ENCODE assay signal across 29 cellular contexts in genomic region chr2:146229513-146230155, GRCh38.
"Had no signal": no experiment of that assay in that cellular context is flagged by ENCODE, and none has a peak within 500 bp of the region (broad histone marks: within the 10 kb centered on the region; RNA-seq: fewer than 3 reads in every experiment).

No MANE protein-coding gene starts in this region.

- H3K27ac Mint-ChIP-seq: mesothelial cell of epicardium; naive B cell; neural progenitor cell; stimulated activated effector memory CD8-positive, alpha-beta T cell treated with anti-CD3 and anti-CD28 coated beads, Interleukin-12 subunit alpha, Interleukin-12 subunit beta, amount 100 ng/mL, for 72 hours had no signal

- H2AFZ ChIP-seq: hepatocyte, neural progenitor cell had no signal

- H3K4me1 ChIP-seq: foreskin keratinocyte, gastroesophageal sphincter, heart left ventricle, neural progenitor cell, right lobe of liver, stomach, thyroid gland, vagina had no signal

- H3K27me3 Mint-ChIP-seq: naive B cell; natural killer cell treated with Interleukin-12 subunit alpha and Interleukin-12 subunit beta and Interleukin-15 and Interleukin-18, amount 100 ng/mL, for 72 hours had no signal

- H3K27me3 ChIP-seq: dorsolateral prefrontal cortex, foreskin keratinocyte, gastroesophageal sphincter, heart left ventricle, hepatocyte, neural progenitor cell, ovary, right lobe of liver, stomach, thyroid gland, vagina had no signal

- H3K27ac ChIP-seq: dorsolateral prefrontal cortex, epithelial cell of prostate, foreskin keratinocyte, gastroesophageal sphincter, heart left ventricle, hepatocyte, neural progenitor cell, ovary, right lobe of liver, stomach, thyroid gland, vagina had no signal

- ATAC-seq: esophagus mucosa; foreskin keratinocyte; gastroesophageal sphincter; heart left ventricle; left lobe of liver; mucosa of descending colon; right lobe of liver; stimulated activated effector memory CD8-positive, alpha-beta T cell treated with anti-CD3 and anti-CD28 coated beads, Interleukin-12 subunit alpha, Interleukin-12 subunit beta, amount 100 ng/mL, for 72 hours had no signal

- H3K36me3 Mint-ChIP-seq: mesothelial cell of epicardium; naive B cell; natural killer cell treated with Interleukin-12 subunit alpha and Interleukin-12 subunit beta and Interleukin-15 and Interleukin-18, amount 100 ng/mL, for 72 hours; neural progenitor cell; stimulated activated effector memory CD8-positive, alpha-beta T cell treated with anti-CD3 and anti-CD28 coated beads, Interleukin-12 subunit alpha, Interleukin-12 subunit beta, amount 100 ng/mL, for 72 hours had no signal

- H3K4me1 Mint-ChIP-seq: naive B cell; neural progenitor cell; stimulated activated effector memory CD8-positive, alpha-beta T cell treated with anti-CD3 and anti-CD28 coated beads, Interleukin-12 subunit alpha, Interleukin-12 subunit beta, amount 100 ng/mL, for 72 hours had no signal

- H3K9ac ChIP-seq: neural progenitor cell had no signal

- H3K4me3 Mint-ChIP-seq: mesothelial cell of epicardium; naive B cell; neural progenitor cell; stimulated activated effector memory CD8-positive, alpha-beta T cell treated with anti-CD3 and anti-CD28 coated beads, Interleukin-12 subunit alpha, Interleukin-12 subunit beta, amount 100 ng/mL, for 72 hours had no signal

- H3K36me3 ChIP-seq: gastroesophageal sphincter, heart left ventricle, neural progenitor cell, ovary, right lobe of liver, stomach, thyroid gland, vagina had no signal

- H3K9me3 ChIP-seq: gastroesophageal sphincter, heart left ventricle, mucosa of descending colon, ovary, right lobe of liver, stomach, thyroid gland, vagina had no signal

- H3K4me2 ChIP-seq: hepatocyte, neural progenitor cell had no signal

- H3K4me3 ChIP-seq: dorsolateral prefrontal cortex, gastroesophageal sphincter, heart left ventricle, hepatocyte, mucosa of descending colon, neural progenitor cell, ovary, right lobe of liver, stomach, thyroid gland, vagina had no signal

- DNase-seq: dorsolateral prefrontal cortex; effector CD4-positive, alpha-beta T cell; foreskin keratinocyte; heart left ventricle; kidney; mesenchymal stem cell; mucosa of descending colon; naive B cell; ovary; posterior cingulate gyrus; retina; right lobe of liver; small intestine; stimulated activated CD4-positive, alpha-beta T cell treated with anti-CD3 and anti-CD28 coated beads, Interleukin-15, amount 100 ng/mL, for 24 hours; stimulated activated CD4-positive, alpha-beta T cell treated with anti-CD3 and anti-CD28 coated beads, Interleukin-4, amount 100 ng/mL, for 24 hours; stimulated activated naive CD4-positive, alpha-beta T cell treated with Interleukin-2 at 50 U/mL for 16 hours; stomach; thyroid gland; trophoblast cell had no signal

- H3K9me3 Mint-ChIP-seq: mesothelial cell of epicardium, neural progenitor cell had no signal

- H3K79me2 ChIP-seq: hepatocyte had no signal
